Comparison of ENCODE assay signal across 19 cellular contexts in the genomic region with DNA sequence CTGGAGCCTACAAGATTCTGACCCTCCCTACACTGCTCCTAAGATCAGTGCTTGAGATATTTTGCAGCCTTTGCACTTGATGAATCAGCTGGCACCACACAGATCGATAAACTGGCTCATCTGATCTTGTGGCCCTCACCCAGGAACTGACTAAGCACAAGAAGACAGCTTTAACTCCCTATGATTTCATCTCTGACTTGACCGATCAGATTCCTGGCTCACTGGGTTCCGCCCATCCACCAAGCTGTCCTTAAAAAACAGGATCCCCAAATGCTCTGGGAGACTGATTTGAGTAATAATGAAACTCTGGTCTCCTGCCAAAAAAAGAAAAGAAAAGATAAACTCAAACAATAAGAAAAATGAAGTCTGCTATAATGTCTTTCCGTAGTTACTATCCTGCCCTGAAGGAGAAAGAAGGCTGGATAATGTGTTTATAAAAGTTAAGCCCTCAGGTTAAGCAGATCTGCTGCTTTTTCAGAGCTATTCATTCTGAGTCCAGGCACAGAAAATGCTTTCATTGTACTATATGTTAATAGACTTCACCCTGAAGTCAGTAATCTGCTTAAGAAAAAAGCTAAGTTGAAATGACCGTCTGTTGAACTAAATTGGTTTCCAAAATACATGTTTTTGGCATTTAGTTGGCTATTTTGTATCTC.
DNase-seq lines count a peak whose midpoint lies in the region; ATAC-seq and TF ChIP-seq lines count a peak whose summit lies in the region.
"Had no signal": no experiment of that assay in that cellular context is flagged by ENCODE, and none has a peak within 500 bp of the region (broad histone marks: within the 10 kb centered on the region; RNA-seq: fewer than 3 reads in every experiment).

No MANE protein-coding gene starts in this region.

- ATAC-seq in esophagus mucosa (peak; percentile 73), HG02759 (IDR thresholded peaks at IDR 0.05; ENCODE audit: unreplicated experiment) (no peak)
- ATAC-seq: activated naive CD8-positive, alpha-beta T cell treated with anti-CD3 and anti-CD28 coated beads, Interleukin-2, amount 50 U/mL, for 24 hours; activated T-cell treated with anti-CD3 and anti-CD28 coated beads, Interleukin-2, amount 50 U/mL, for 4 hours; heart left ventricle; HepG2; T-helper 17 cell had no signal

- 56 to 72% (median 61%) methylated on average over 5 of the region's 5 CpGs for WGBS in stomach, 5 donors

- TF ChIP-seq CTCF in stomach (IDR thresholded peaks at IDR 0.05), result no peak

- no peaks in the 10 kb centered on the region for H3K4me1 ChIP-seq in CD4-positive, alpha-beta memory T cell (ENCODE audit: insufficient read depth, low read length)
- H3K4me1 ChIP-seq in stomach, result no peaks in the 10 kb centered on the region
- H3K4me1 ChIP-seq: heart left ventricle had no signal

- intact Hi-C loops in CD4-positive, alpha-beta memory T cell (cut with micrococcal nuclease), result no loop called here
- intact Hi-C loops in stomach (cut with DNase I; ENCODE audit: low total_unique reads), result no loop called here

- H3K27me3 Mint-ChIP-seq in CD4-positive, alpha-beta memory T cell, result no peaks in the 10 kb centered on the region
- H3K27me3 Mint-ChIP-seq: activated naive CD8-positive, alpha-beta T cell treated with anti-CD3 and anti-CD28 coated beads, Interleukin-2, amount 50 U/mL, for 24 hours; CD4-positive, alpha-beta T cell; naive B cell; stimulated activated naive CD8-positive, alpha-beta T cell treated with anti-CD3 and anti-CD28 coated beads, Interleukin-15, Interleukin-2, amounts not matched to agents 100 ng/mL and 50 ng/mL, for 24 hours; T-helper 17 cell had no signal

- peaks cover 0 to 5% of the 10 kb centered on the region in 2 donors for H3K9me3 ChIP-seq in CD4-positive, alpha-beta memory T cell (ENCODE audit: control insufficient read depth in 1 of 2, low read length in 2 of 2)
- peaks cover 0 to 17% (median 13%) of the 10 kb centered on the region in 4 donors for H3K9me3 ChIP-seq in stomach

- no peaks in the 10 kb centered on the region for H3K4me1 Mint-ChIP-seq in CD4-positive, alpha-beta memory T cell
- H3K4me1 Mint-ChIP-seq: activated naive CD8-positive, alpha-beta T cell treated with anti-CD3 and anti-CD28 coated beads, Interleukin-2, amount 50 U/mL, for 24 hours; naive B cell; T-helper 17 cell had no signal

- TF ChIP-seq POLR2A in stomach (IDR thresholded peaks at IDR 0.05), result no peak

- no peaks in the 10 kb centered on the region for H3K36me3 Mint-ChIP-seq in CD4-positive, alpha-beta memory T cell
- H3K36me3 Mint-ChIP-seq: naive B cell had no signal

- peak; percentile 13 for DNase-seq in GM03348 (ENCODE audit: low spot score)
- peak; percentile 11 for DNase-seq in RKO (ENCODE audit: low spot score)
- peak; percentile 57 for DNase-seq in renal cortical epithelial cell (ENCODE audit: low read depth)
- no peak for DNase-seq in CD4-positive, alpha-beta memory T cell
- no peak for DNase-seq in stomach
- no peak for DNase-seq in activated T-cell treated with anti-CD3 and anti-CD28 coated beads, Interleukin-2, amount 50 U/mL, for 1 hour
- DNase-seq: activated CD4-positive, alpha-beta T cell treated with anti-CD3 and anti-CD28 coated beads for 4 hours; activated naive CD8-positive, alpha-beta T cell treated with anti-CD3 and anti-CD28 coated beads, Interleukin-2, amount 50 U/mL, for 24 hours; activated T-cell treated with anti-CD3 and anti-CD28 coated beads, Interleukin-2, amount 50 U/mL, for 4 hours; CD4-positive, alpha-beta T cell; heart left ventricle; naive B cell; NCI-H1436 treated with DMSO at 0.1 percent for 48 hours; NCI-H446; T-helper 17 cell had no signal

- H3K4me3 ChIP-seq in CD4-positive, alpha-beta memory T cell (ENCODE audit: low read length in 2 of 2), result no peak overlapping the region
- H3K4me3 ChIP-seq in stomach, result no peak overlapping the region
- H3K4me3 ChIP-seq: heart left ventricle had no signal

- no peak overlapping the region for H3K27ac ChIP-seq in CD4-positive, alpha-beta memory T cell (ENCODE audit: low read depth, low read length)
- H3K27ac ChIP-seq in stomach, result no peak overlapping the region
- H3K27ac ChIP-seq: heart left ventricle had no signal

- no peaks in the 10 kb centered on the region for H3K27me3 ChIP-seq in CD4-positive, alpha-beta memory T cell (ENCODE audit: insufficient read depth, low read length)
- H3K27me3 ChIP-seq in stomach, result no peaks in the 10 kb centered on the region
- H3K27me3 ChIP-seq: heart left ventricle had no signal

- POLR2A ChIA-PET in CD4-positive, alpha-beta memory T cell (lab: Charles Lee; ENCODE audit: partially characterized antibody), result no interaction called here

- CTCF ChIA-PET in CD4-positive, alpha-beta memory T cell (lab: Charles Lee; ENCODE audit: partially characterized antibody), result no interaction called here

- no peaks in the 10 kb centered on the region for H3K36me3 ChIP-seq in CD4-positive, alpha-beta memory T cell (ENCODE audit: insufficient read depth, low read length)
- no peaks in the 10 kb centered on the region for H3K36me3 ChIP-seq in stomach
- H3K36me3 ChIP-seq: heart left ventricle had no signal

- TF ChIP-seq EP300 in stomach (IDR thresholded peaks at IDR 0.05), result no peak

- peaks cover 7 to 13% (median 7%) of the 10 kb centered on the region in 8 donors for H3K9me3 Mint-ChIP-seq in CD4-positive, alpha-beta memory T cell

- H3K27ac Mint-ChIP-seq in CD4-positive, alpha-beta memory T cell, result no peak overlapping the region
- H3K27ac Mint-ChIP-seq: activated naive CD8-positive, alpha-beta T cell treated with anti-CD3 and anti-CD28 coated beads, Interleukin-2, amount 50 U/mL, for 24 hours; CD4-positive, alpha-beta T cell; stimulated activated naive CD8-positive, alpha-beta T cell treated with anti-CD3 and anti-CD28 coated beads, Interleukin-15, Interleukin-2, amounts not matched to agents 100 ng/mL and 50 ng/mL, for 24 hours; T-helper 17 cell had no signal

- no peak overlapping the region for H3K4me3 Mint-ChIP-seq in CD4-positive, alpha-beta memory T cell
- H3K4me3 Mint-ChIP-seq: activated naive CD8-positive, alpha-beta T cell treated with anti-CD3 and anti-CD28 coated beads, Interleukin-2, amount 50 U/mL, for 24 hours; activated T-cell treated with anti-CD3 and anti-CD28 coated beads, Interleukin-2, amount 50 U/mL, for 4 hours; CD4-positive, alpha-beta T cell; naive B cell; stimulated activated naive CD8-positive, alpha-beta T cell treated with anti-CD3 and anti-CD28 coated beads, Interleukin-15, Interleukin-2, amounts not matched to agents 100 ng/mL and 50 ng/mL, for 24 hours; T-helper 17 cell had no signal

Comparison
In these comparisons a context has a peak if more than half of its experiments do, and no peak if none do; other contexts are left out.
1. DNase-seq: peak in GM03348 (single experiment), RKO (single experiment) and renal cortical epithelial cell (single experiment); none in CD4-positive, alpha-beta memory T cell (0 of 5), stomach (single experiment) and activated T-cell treated with anti-CD3 and anti-CD28 coated beads, Interleukin-2, amount 50 U/mL, for 1 hour (single experiment).